In genomic region chr12:47017901-47018479, GRCh38 we compare ENCODE assay signal across 21 cellular contexts.
A peak's percentile ranks its signal among the peaks of the same experiment; 100 is the strongest.
DNase-seq lines count a peak whose midpoint lies in the region; ATAC-seq, FAIRE-seq and TF ChIP-seq lines count a peak whose summit lies in the region.
"Had no signal": no experiment of that assay in that cellular context is flagged by ENCODE, and none has a peak within 500 bp of the region (broad histone marks: within the 10 kb centered on the region; RNA-seq: fewer than 3 reads in every experiment).

No MANE protein-coding gene starts in this region.

- H3K27ac ChIP-seq in A549, result peak overlapping the region; percentile 64 to 76
- no peak overlapping the region for H3K27ac ChIP-seq in left ventricle myocardium inferior (replicated peaks)
- H3K27ac ChIP-seq: parathyroid adenoma, skin epidermis, upper lobe of left lung had no signal

- DNase-seq in A549 (ENCODE audit: low read depth in 1 of 2, low spot score in 1 of 2) (peak; percentile 22 to 85), HPDE6-E6E7 (ENCODE audit: extremely low spot score) (peak; percentile 14), T1000 (lab: John Stamatoyannopoulos, UW) (peak; percentile 77), fibroblast of pulmonary artery (ENCODE audit: low read depth) (peak; percentile 38), NCI-H510A treated with DMSO at 0.1 percent for 48 hours (lab: John Stamatoyannopoulos, UW) (no peak), DMS53 treated with DMSO at 0.1 percent for 48 hours (lab: John Stamatoyannopoulos, UW; ENCODE audit: unreplicated experiment) (no peak), left ventricle myocardium inferior (no peak)
- DNase-seq in activated naive CD4-positive, alpha-beta T cell treated with anti-CD3 and anti-CD28 coated beads, Interleukin-2, amount 50 U/mL, for 16 hours, result no peak
- DNase-seq: activated CD4-positive, alpha-beta T cell treated with anti-CD3 and anti-CD28 coated beads for 48 hours; CD8-positive, alpha-beta T cell; H7; head of caudate nucleus; NCI-H1105 treated with DMSO at 0.1 percent for 48 hours; SIG-M5; T-helper 9 cell; upper lobe of left lung had no signal

- intact Hi-C loops in left ventricle myocardium inferior (cut with micrococcal nuclease), result no loop called here

- H3K9me3 ChIP-seq in A549, result 0 out of 3 replicates have a peak, but pooled peaks cover 4% of the 10 kb centered on the region
- no peaks in the 10 kb centered on the region for H3K9me3 ChIP-seq in left ventricle myocardium inferior (replicated peaks)
- H3K9me3 ChIP-seq: upper lobe of left lung had no signal

- no peak overlapping the region for H3K4me3 ChIP-seq in A549
- no peak overlapping the region for H3K4me3 ChIP-seq in fibroblast of pulmonary artery (replicated peaks; ENCODE audit: low read depth, low read length)
- H3K4me3 ChIP-seq in left ventricle myocardium inferior, result no peak overlapping the region
- H3K4me3 ChIP-seq: skin epidermis, upper lobe of left lung had no signal

- no peaks in the 10 kb centered on the region for H3K36me3 ChIP-seq in left ventricle myocardium inferior
- H3K36me3 ChIP-seq: upper lobe of left lung had no signal

- POLR2A ChIA-PET in A549 (lab: Yijun Ruan, JAX), result interaction anchor here (0.5 kb wide), 1 partner anchor 525 kb away, joined by 5 read pairs; no protein-coding TSS in a partner anchor

- WGBS in A549 (ENCODE audit: missing lambda C conversion rate), result 57% methylated on average over 2 of the region's 2 CpGs

- peaks cover 2% of the 10 kb centered on the region for H3K27me3 ChIP-seq in left ventricle myocardium inferior (ENCODE audit: low read depth)
- H3K27me3 ChIP-seq: upper lobe of left lung had no signal

- ATAC-seq in A549, result peak; percentile 87 to 90
- ATAC-seq: CD8-positive, alpha-beta T cell; stimulated activated memory B cell treated with anti-CD40 and anti-IgM and Interleukin-4, amounts not matched to agents 10 μg/mL and 1 μg/mL and 100 μg/mL, for 72 hours had no signal

- no peak for TF ChIP-seq POLR2A in A549 (IDR thresholded peaks at IDR 0.05; ENCODE audit: low read length)

- no peak for TF ChIP-seq RAD21 in A549 (conservative IDR thresholded peaks at IDR 0.05 in 1 of 2, IDR thresholded peaks at IDR 0.05 in 1 of 2)

- peak; percentile 87 for FAIRE-seq in A549 (lab: Jason Lieb, UNC)
- FAIRE-seq: A204.1, endometrium had no signal

- H3K4me1 ChIP-seq in A549 (peaks cover 51% of the 10 kb centered on the region), left ventricle myocardium inferior (no peaks in the 10 kb centered on the region)
- H3K4me1 ChIP-seq: parathyroid adenoma, upper lobe of left lung had no signal

- TF ChIP-seq EP300 in A549 (IDR thresholded peaks at IDR 0.05), result no peak

- CTCF ChIA-PET in A549 (lab: Yijun Ruan, JAX), result interaction anchor here (0.7 kb wide), 1 partner anchor 893 kb away, joined by 3 read pairs; no protein-coding TSS in a partner anchor

- H3K4me2 ChIP-seq in A549, result peak overlapping the region; percentile 60

- no peak for TF ChIP-seq CTCF in A549 (IDR thresholded peaks at IDR 0.05)
- no peak for TF ChIP-seq CTCF in fibroblast of pulmonary artery (IDR thresholded peaks at IDR 0.05; ENCODE audit: low read length, missing control alignments)
- TF ChIP-seq CTCF in left ventricle myocardium inferior (IDR thresholded peaks at IDR 0.05; ENCODE audit: borderline replicate concordance), result no peak

TF ChIP-seq in A549, 52 proteins besides CTCF, POLR2A, EP300 and RAD21:
- TF ChIP-seq, protein P1, sequence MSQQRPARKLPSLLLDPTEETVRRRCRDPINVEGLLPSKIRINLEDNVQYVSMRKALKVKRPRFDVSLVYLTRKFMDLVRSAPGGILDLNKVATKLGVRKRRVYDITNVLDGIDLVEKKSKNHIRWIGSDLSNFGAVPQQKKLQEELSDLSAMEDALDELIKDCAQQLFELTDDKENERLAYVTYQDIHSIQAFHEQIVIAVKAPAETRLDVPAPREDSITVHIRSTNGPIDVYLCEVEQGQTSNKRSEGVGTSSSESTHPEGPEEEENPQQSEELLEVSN (IDR thresholded peaks at IDR 0.05; ENCODE audit: borderline replicate concordance, low read depth), result no peak
- TF ChIP-seq FOSL2 (IDR thresholded peaks at IDR 0.05) (no peak), FOSL2 (CRISPR knock-in tag; IDR thresholded peaks at IDR 0.05) (peak; percentile 35; the same call in 1 of the 2 replicates), ZC3H11A (IDR thresholded peaks at IDR 0.05) (no peak), MAX (IDR thresholded peaks at IDR 0.05) (peak; percentile 64), PBX3 (IDR thresholded peaks at IDR 0.05) (no peak), ESRRA (IDR thresholded peaks at IDR 0.05; ENCODE audit: borderline replicate concordance, low read length) (peak; percentile 38; the same call in 1 of the 2 replicates), CEBPB (IDR thresholded peaks at IDR 0.05) (peak; percentile 16 to 64; a peak in 3 of 4 replicates), GATA3 (IDR thresholded peaks at IDR 0.05; ENCODE audit: borderline replicate concordance) (peak; percentile 19; the same call in 1 of the 2 replicates)
- TF ChIP-seq, protein P2, sequence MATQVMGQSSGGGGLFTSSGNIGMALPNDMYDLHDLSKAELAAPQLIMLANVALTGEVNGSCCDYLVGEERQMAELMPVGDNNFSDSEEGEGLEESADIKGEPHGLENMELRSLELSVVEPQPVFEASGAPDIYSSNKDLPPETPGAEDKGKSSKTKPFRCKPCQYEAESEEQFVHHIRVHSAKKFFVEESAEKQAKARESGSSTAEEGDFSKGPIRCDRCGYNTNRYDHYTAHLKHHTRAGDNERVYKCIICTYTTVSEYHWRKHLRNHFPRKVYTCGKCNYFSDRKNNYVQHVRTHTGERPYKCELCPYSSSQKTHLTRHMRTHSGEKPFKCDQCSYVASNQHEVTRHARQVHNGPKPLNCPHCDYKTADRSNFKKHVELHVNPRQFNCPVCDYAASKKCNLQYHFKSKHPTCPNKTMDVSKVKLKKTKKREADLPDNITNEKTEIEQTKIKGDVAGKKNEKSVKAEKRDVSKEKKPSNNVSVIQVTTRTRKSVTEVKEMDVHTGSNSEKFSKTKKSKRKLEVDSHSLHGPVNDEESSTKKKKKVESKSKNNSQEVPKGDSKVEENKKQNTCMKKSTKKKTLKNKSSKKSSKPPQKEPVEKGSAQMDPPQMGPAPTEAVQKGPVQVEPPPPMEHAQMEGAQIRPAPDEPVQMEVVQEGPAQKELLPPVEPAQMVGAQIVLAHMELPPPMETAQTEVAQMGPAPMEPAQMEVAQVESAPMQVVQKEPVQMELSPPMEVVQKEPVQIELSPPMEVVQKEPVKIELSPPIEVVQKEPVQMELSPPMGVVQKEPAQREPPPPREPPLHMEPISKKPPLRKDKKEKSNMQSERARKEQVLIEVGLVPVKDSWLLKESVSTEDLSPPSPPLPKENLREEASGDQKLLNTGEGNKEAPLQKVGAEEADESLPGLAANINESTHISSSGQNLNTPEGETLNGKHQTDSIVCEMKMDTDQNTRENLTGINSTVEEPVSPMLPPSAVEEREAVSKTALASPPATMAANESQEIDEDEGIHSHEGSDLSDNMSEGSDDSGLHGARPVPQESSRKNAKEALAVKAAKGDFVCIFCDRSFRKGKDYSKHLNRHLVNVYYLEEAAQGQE (IDR thresholded peaks at IDR 0.05), result no peak
TF ChIP-seq in A549: peak in this region for 5.

Comparison
In these comparisons a context has a peak if more than half of its experiments do, and no peak if none do; other contexts are left out.
1. DNase-seq: peak in A549 (2 of 2), HPDE6-E6E7 (single experiment), T1000 (single experiment) and fibroblast of pulmonary artery (single experiment); none in NCI-H510A treated with DMSO at 0.1 percent for 48 hours (single experiment), DMS53 treated with DMSO at 0.1 percent for 48 hours (single experiment), left ventricle myocardium inferior (single experiment) and activated naive CD4-positive, alpha-beta T cell treated with anti-CD3 and anti-CD28 coated beads, Interleukin-2, amount 50 U/mL, for 16 hours (single experiment).